1 cellular context compared by ENCODE assay signal in genomic region chr1:19869929-19870328, GRCh38.
TF ChIP-seq lines count a peak whose summit lies in the region.

No MANE protein-coding gene starts in this region.

TF ChIP-seq in K562, 482 proteins besides CTCF, POLR2A, EP300 and RAD21 (continued from another document and continues in another):
- TF ChIP-seq RERE (CRISPR knock-in tag; IDR thresholded peaks at IDR 0.05; ENCODE audit: borderline replicate concordance) = no peak
- TF ChIP-seq ID3 (CRISPR knock-in tag; IDR thresholded peaks at IDR 0.05) = no peak
- no peak for TF ChIP-seq ID3 (tag; IDR thresholded peaks at IDR 0.05)
- no peak for TF ChIP-seq NELFE (IDR thresholded peaks at IDR 0.05; ENCODE audit: insufficient read depth, insufficient read length)
- TF ChIP-seq KHSRP (IDR thresholded peaks at IDR 0.05) = peak; percentile 89
- TF ChIP-seq NFIX (CRISPR knock-in tag; IDR thresholded peaks at IDR 0.05; ENCODE audit: low read depth) = no peak
- TF ChIP-seq ZNF384 (IDR thresholded peaks at IDR 0.05; ENCODE audit: low read depth, low read length) = no peak
- TF ChIP-seq HOMEZ (CRISPR knock-in tag; IDR thresholded peaks at IDR 0.05) = no peak
- peak; percentile 100 for TF ChIP-seq CBFA2T3 (IDR thresholded peaks at IDR 0.05)
- TF ChIP-seq MED1 (CRISPR knock-in tag; IDR thresholded peaks at IDR 0.05; ENCODE audit: borderline replicate concordance) = no peak
- no peak for TF ChIP-seq STAT5B (CRISPR knock-in tag; IDR thresholded peaks at IDR 0.05)
- TF ChIP-seq KLF10 (CRISPR knock-in tag; IDR thresholded peaks at IDR 0.05) = no peak
- peak; percentile 70; the same call in 1 of the 2 replicates for TF ChIP-seq MEF2A (IDR thresholded peaks at IDR 0.05; ENCODE audit: control insufficient read depth, low read depth, low read length)
- TF ChIP-seq THAP7 (CRISPR knock-in tag; IDR thresholded peaks at IDR 0.05) = no peak
- peak; percentile 70; the same call in 1 of the 2 replicates for TF ChIP-seq E2F3 (CRISPR knock-in tag; IDR thresholded peaks at IDR 0.05)
- peak; percentile 29; the same call in 1 of the 2 replicates for TF ChIP-seq TFAP4 (CRISPR knock-in tag; IDR thresholded peaks at IDR 0.05; ENCODE audit: borderline replicate concordance)
- no peak for TF ChIP-seq POLR3A (IDR thresholded peaks at IDR 0.05; ENCODE audit: borderline replicate concordance, extremely low read depth, insufficient read depth, insufficient read length)
- peak; percentile 85 for TF ChIP-seq LEF1 (IDR thresholded peaks at IDR 0.05)
- TF ChIP-seq XRCC5 (IDR thresholded peaks at IDR 0.05; ENCODE audit: low read depth, low read length) = no peak
- no peak for TF ChIP-seq XRCC3 (IDR thresholded peaks at IDR 0.05)
- no peak for TF ChIP-seq SNAPC5 (CRISPR knock-in tag; IDR thresholded peaks at IDR 0.05)
- TF ChIP-seq KDM5B (IDR thresholded peaks at IDR 0.05; ENCODE audit: insufficient replicate concordance, low read depth, low read length) = no peak
- no peak for TF ChIP-seq FOS (IDR thresholded peaks at IDR 0.05; ENCODE audit: extremely low read depth, insufficient read length)
- no peak for TF ChIP-seq JUNB (CRISPR knock-in tag; conservative IDR thresholded peaks at IDR 0.05)
- TF ChIP-seq RCOR1 (IDR thresholded peaks at IDR 0.05; ENCODE audit: borderline replicate concordance in 1 of 2, low read depth in 2 of 2, low read length in 2 of 2) = peak; percentile 96 to 100
- no peak for TF ChIP-seq NFXL1 (CRISPR knock-in tag; IDR thresholded peaks at IDR 0.05)
- no peak for TF ChIP-seq PATZ1 (CRISPR knock-in tag; IDR thresholded peaks at IDR 0.05; ENCODE audit: borderline replicate concordance)
- no peak for TF ChIP-seq THAP12 (CRISPR knock-in tag; IDR thresholded peaks at IDR 0.05)
- no peak for TF ChIP-seq SNRNP70 (optimal IDR thresholded peaks at IDR 0.05; ENCODE audit: low read depth, low read length)
- no peak for TF ChIP-seq ZNF12 (CRISPR knock-in tag; IDR thresholded peaks at IDR 0.05)
- no peak for TF ChIP-seq SMC3 (conservative IDR thresholded peaks at IDR 0.05; ENCODE audit: insufficient read depth, low read depth, low read length)
- peak; percentile 84; the same call in 1 of the 2 replicates for TF ChIP-seq NFATC3 (IDR thresholded peaks at IDR 0.05)
- 0 out of 2 replicates have a peak, but pooled peaks have one; percentile 35 for TF ChIP-seq EHMT2 (IDR thresholded peaks at IDR 0.05)
- no peak for TF ChIP-seq PPARD (CRISPR knock-in tag; IDR thresholded peaks at IDR 0.05)
- no peak for TF ChIP-seq ZBTB40 (IDR thresholded peaks at IDR 0.05)
- no peak for TF ChIP-seq ZBTB40 (CRISPR knock-in tag; IDR thresholded peaks at IDR 0.05)
- TF ChIP-seq RFX1 (IDR thresholded peaks at IDR 0.05) = no peak
